In the genomic region with DNA sequence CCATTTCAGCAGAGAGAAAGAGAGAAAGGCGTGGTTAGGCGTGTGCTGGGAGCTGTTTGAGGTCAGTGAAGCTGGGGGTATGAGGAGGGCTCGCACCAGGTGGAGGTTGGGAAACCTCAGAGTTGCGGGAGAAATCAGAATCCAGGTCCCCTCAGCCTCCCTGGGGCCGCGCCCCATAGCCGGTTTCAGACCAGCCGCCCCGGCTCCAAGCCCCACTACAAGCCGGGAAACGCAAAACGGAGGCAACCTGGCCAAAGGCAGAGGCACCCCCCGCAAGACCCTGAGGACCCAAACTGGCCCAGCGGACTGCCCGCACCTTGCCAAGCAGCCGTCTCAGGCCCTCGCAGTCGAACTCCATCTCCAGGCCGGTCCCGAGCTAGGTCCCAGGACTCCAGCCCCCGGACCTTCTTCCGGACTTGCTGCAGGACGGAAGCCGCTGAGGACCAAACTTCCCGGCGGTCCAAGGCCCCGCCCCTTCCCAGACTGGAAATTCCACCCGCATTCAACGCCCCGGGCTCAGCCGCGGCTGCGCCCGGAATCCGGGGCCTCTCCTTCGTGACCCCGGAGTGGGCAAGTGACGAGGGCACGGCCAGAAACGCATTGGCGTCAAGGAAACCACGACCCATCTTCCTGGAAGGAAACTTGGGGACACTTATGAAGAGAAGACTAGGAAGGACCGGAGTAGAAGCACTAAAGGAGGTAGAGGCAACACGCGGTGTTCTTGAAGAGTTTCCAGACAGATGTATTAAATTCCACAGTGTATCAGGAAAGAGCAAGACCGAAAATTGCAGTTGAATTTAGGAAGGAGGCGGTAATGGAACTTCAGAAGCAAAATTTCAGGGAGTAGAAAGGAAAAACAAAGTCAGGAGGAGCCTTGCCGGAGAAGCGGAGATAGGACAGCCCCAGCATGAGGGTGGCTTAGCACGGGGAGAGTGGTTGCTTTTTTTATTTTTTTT, we compare ENCODE assay signal across 8 cellular contexts. TPM values are rescaled to one million over a fixed set of nuclear protein-coding genes. Genes with fewer than 3 reads are reported as not detected.
DNase-seq lines count a peak whose midpoint lies in the region; TF ChIP-seq lines count a peak whose summit lies in the region.

A gene (minus strand): TSS at position 438 of the 956 bp plus-strand sequence. CDS start 80 bp downstream, at position 358.

- H3K4me1 Mint-ChIP-seq in T-helper 2 cell treated with Interferon-gamma antibody and Interleukin-4, amounts not matched to agents 5 μg/mL and 100 μg/mL, for 36 hours (ENCODE audit: low read depth), result peaks cover 13% of the 10 kb centered on the region

- no peaks in the 10 kb centered on the region for H3K36me3 ChIP-seq in HAP-1 (replicated peaks)
- H3K36me3 ChIP-seq in hepatocyte (replicated peaks; ENCODE audit: insufficient read depth, low read depth), result no peaks in the 10 kb centered on the region
- no peaks in the 10 kb centered on the region for H3K36me3 ChIP-seq in rectal smooth muscle tissue (ENCODE audit: control insufficient read depth, insufficient read depth, low read length)
- H3K36me3 ChIP-seq in uterus, result no peaks in the 10 kb centered on the region

- WGBS in hepatocyte (ENCODE audit: low lambda C conversion rate, missing lambda C conversion rate), result under 1% methylated on average over 45 of the region's 50 CpGs

- H3K36me3 Mint-ChIP-seq in T-helper 2 cell treated with Interferon-gamma antibody and Interleukin-4, amounts not matched to agents 5 μg/mL and 100 μg/mL, for 36 hours (ENCODE audit: low read depth), result no peaks in the 10 kb centered on the region

- no peaks in the 10 kb centered on the region for H3K27me3 Mint-ChIP-seq in T-helper 2 cell treated with Interferon-gamma antibody and Interleukin-4, amounts not matched to agents 5 μg/mL and 100 μg/mL, for 36 hours (ENCODE audit: low read depth)

- H3K9ac ChIP-seq in rectal smooth muscle tissue (ENCODE audit: low read length), result peak within 1 kb of the TSS; percentile 50

- no peaks in the 10 kb centered on the region for H4K20me1 ChIP-seq in hepatocyte (ENCODE audit: insufficient read depth, poor library complexity, severe bottlenecking)

- peaks cover 71% of the 10 kb centered on the region for H3K79me2 ChIP-seq in hepatocyte

- peak within 1 kb of the TSS; percentile 96 for H2AFZ ChIP-seq in hepatocyte

- H3K9me3 Mint-ChIP-seq in T-helper 2 cell treated with Interferon-gamma antibody and Interleukin-4, amounts not matched to agents 5 μg/mL and 100 μg/mL, for 36 hours, result no peaks in the 10 kb centered on the region

- intact Hi-C loops in uterus (cut with DNase I; ENCODE audit: low total_unique reads), result no loop called here

- TF ChIP-seq CTCF in hepatocyte (IDR thresholded peaks at IDR 0.05; ENCODE audit: poor library complexity) (no peak), uterus (IDR thresholded peaks at IDR 0.05) (no peak)

- peak in 1 of 2 donors; percentile 66 for TF ChIP-seq POLR2A in uterus (IDR thresholded peaks at IDR 0.05)

- H3K27ac ChIP-seq in hepatocyte (peak within 1 kb of the TSS; percentile 86), rectal smooth muscle tissue (ENCODE audit: low read depth, low read length) (peak within 1 kb of the TSS; percentile 85), uterus (peak within 1 kb of the TSS; percentile 81 to 84)

- no peaks in the 10 kb centered on the region for H3K9me3 ChIP-seq in HAP-1
- H3K9me3 ChIP-seq in hepatocyte (ENCODE audit: low read depth), result no peaks in the 10 kb centered on the region
- no peaks in the 10 kb centered on the region for H3K9me3 ChIP-seq in uterus

- H3K27me3 ChIP-seq in HAP-1 (ENCODE audit: low read depth), result no peaks in the 10 kb centered on the region
- H3K27me3 ChIP-seq in hepatocyte, result no peaks in the 10 kb centered on the region
- no peaks in the 10 kb centered on the region for H3K27me3 ChIP-seq in rectal smooth muscle tissue (ENCODE audit: control insufficient read depth, insufficient read depth, low read length)
- H3K27me3 ChIP-seq in uterus, result no peaks in the 10 kb centered on the region

- no peak within 1 kb of the TSS for H3K27ac Mint-ChIP-seq in T-helper 2 cell treated with Interferon-gamma antibody and Interleukin-4, amounts not matched to agents 5 μg/mL and 100 μg/mL, for 36 hours

- DNase-seq in GM04504 (ENCODE audit: low read depth) (peak; percentile 73), HAP-1 (ENCODE audit: low spot score in 2 of 2) (peak; percentile 78 to 93), NCI-H1048 (lab: John Stamatoyannopoulos, UW) (peak; percentile 44), astrocyte of the hippocampus (ENCODE audit: low read depth, low spot score) (peak; percentile 96), hepatocyte (ENCODE audit: low spot score) (peak; percentile 94), uterus (peak; percentile 88 to 89)
- DNase-seq in T-helper 2 cell treated with Interferon-gamma antibody and Interleukin-4, amounts not matched to agents 5 μg/mL and 100 μg/mL, for 36 hours (ENCODE audit: low spot score), result peak; percentile 81

- in situ Hi-C loops in HAP-1 (cut with MboI; ENCODE audit: low sequenced_read_pairs), result no loop called here

- H3K4me3 Mint-ChIP-seq in T-helper 2 cell treated with Interferon-gamma antibody and Interleukin-4, amounts not matched to agents 5 μg/mL and 100 μg/mL, for 36 hours, result no peak within 1 kb of the TSS

- peak within 1 kb of the TSS; percentile 82 for H3K4me2 ChIP-seq in hepatocyte

- peak within 1 kb of the TSS; percentile 93 for H3K4me3 ChIP-seq in HAP-1
- H3K4me3 ChIP-seq in hepatocyte, result peak within 1 kb of the TSS; percentile 79
- H3K4me3 ChIP-seq in rectal smooth muscle tissue (ENCODE audit: low read length), result peak within 1 kb of the TSS; percentile 97
- H3K4me3 ChIP-seq in uterus, result peak within 1 kb of the TSS; percentile 85 to 99

- H3K4me1 ChIP-seq in HAP-1, result peaks cover 12% of the 10 kb centered on the region
- peaks cover 28% of the 10 kb centered on the region for H3K4me1 ChIP-seq in hepatocyte (ENCODE audit: insufficient read depth)
- H3K4me1 ChIP-seq in rectal smooth muscle tissue (ENCODE audit: control insufficient read depth, insufficient read depth, low read length), result peaks cover 12% of the 10 kb centered on the region
- no peaks in the 10 kb centered on the region for H3K4me1 ChIP-seq in uterus

- no peaks in the 10 kb centered on the region for H3K9me2 ChIP-seq in hepatocyte (replicated peaks; ENCODE audit: insufficient read depth)

RNA-seq across cellular contexts. Expression of the gene that starts here (rescaled TPM):
- total RNA-seq in hepatocyte (26.0 and 33.0 TPM in 2 replicates), uterus (10 to 100 TPM; 11.8 to 37.3 (median 28.0) TPM)
- polyA plus RNA-seq in hepatocyte, result 11.5 and 11.8 TPM in 2 replicates

Comparison
In these comparisons a context has a peak if more than half of its experiments do, and no peak if none do; other contexts are left out.
1. Peak in every context shown above with its lines: DNase-seq, H3K4me3 ChIP-seq and H3K27ac ChIP-seq.
2. DNase-seq: peak in every context shown above with its lines; median percentile 96 in astrocyte of the hippocampus; 94 in hepatocyte; 88 in uterus; 86 in HAP-1; 81 in T-helper 2 cell treated with Interferon-gamma antibody and Interleukin-4, amounts not matched to agents 5 μg/mL and 100 μg/mL, for 36 hours; 73 in GM04504; 44 in NCI-H1048.